8 cellular contexts compared by ENCODE assay signal in the genomic region with DNA sequence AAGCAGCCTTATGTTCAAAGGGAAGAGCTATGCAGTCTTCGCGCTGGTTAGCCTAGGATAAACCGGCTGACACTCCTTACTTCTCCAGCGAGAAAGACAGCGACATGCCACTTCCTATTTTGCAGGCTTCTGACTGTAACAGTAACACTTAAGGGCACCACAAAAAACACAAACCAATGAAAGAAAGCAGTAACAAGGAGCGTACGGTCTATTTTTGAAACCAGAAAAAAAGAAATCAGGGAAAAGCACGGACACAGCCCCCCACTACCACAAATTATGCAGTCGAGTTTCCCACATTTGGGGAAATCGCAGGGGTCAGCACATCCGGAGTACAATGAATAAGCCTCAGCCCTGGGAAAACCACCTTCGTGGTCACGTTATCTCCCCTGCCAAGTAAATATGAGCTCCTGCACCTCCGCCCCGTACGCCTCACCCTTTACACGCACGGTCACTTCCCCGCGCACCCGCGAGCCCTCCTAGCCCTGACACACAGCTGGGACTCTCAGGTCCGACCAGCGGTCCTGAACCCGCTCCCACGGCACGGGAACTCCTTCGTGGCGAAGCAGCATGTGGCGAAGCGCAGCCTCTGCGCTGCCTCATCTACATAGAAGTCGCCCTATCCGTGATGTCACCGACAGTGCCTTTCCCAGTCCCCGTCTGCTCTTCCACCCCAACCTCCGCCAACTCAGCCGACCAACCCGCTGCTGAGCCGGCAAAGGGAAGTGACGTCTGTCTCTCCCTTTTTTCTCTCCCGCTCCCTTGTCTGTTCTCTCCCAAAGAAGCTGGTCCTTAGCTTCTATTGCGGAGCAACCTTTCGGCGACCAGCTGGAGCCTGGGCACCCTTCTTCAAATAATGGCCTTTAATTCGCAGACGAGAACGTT. TPM values are rescaled to one million over a fixed set of nuclear protein-coding genes. Genes with fewer than 3 reads are reported as not detected.
A peak's percentile ranks its signal among the peaks of the same experiment; 100 is the strongest.
DNase-seq lines count a peak whose midpoint lies in the region; ATAC-seq, FAIRE-seq and TF ChIP-seq lines count a peak whose summit lies in the region.

No MANE protein-coding gene starts in this region.

- H3K9me2 ChIP-seq in neural cell (ENCODE audit: insufficient read depth, low read length), result no peaks in the 10 kb centered on the region

- peaks cover 3% of the 10 kb centered on the region for H3F3A ChIP-seq in neural cell (ENCODE audit: insufficient read depth, low read length, poor library complexity, severe bottlenecking)

- peaks cover 4 to 20% (median 14%) of the 10 kb centered on the region in 5 donors for H3K4me1 ChIP-seq in subcutaneous abdominal adipose tissue (ENCODE audit: control insufficient read depth in 5 of 5, insufficient read depth in 5 of 5, low read length in 5 of 5)

- peak; percentile 35 for TF ChIP-seq RAD21 in neural cell (conservative IDR thresholded peaks at IDR 0.05)

- H3K4me3 ChIP-seq in fibroblast of villous mesenchyme (ENCODE audit: low read depth, low read length), result peak overlapping the region; percentile 58
- peak overlapping the region; percentile 64 for H3K4me3 ChIP-seq in neural cell (ENCODE audit: low read length)
- peak overlapping the region; percentile 53 to 73 (median 61) for H3K4me3 ChIP-seq in subcutaneous abdominal adipose tissue (ENCODE audit: low read depth in 1 of 5, low read length in 5 of 5)

- peak overlapping the region; percentile 72 for H2AFZ ChIP-seq in neural cell (ENCODE audit: low read depth, low read length)

- no peak for FAIRE-seq in RCC 7860 (lab: Jason Lieb, UNC)

- no peaks in the 10 kb centered on the region for H3K79me2 ChIP-seq in neural cell (replicated peaks; ENCODE audit: insufficient read depth, low read length)

- DNase-seq in RCC 7860 (ENCODE audit: low spot score) (peak; percentile 96), activated gamma-delta T cell treated with Interleukin-2 at 50 U/mL for 16 hours (peak; percentile 58), fibroblast of villous mesenchyme (ENCODE audit: low read depth) (peak; percentile 93)

- TF ChIP-seq CTCF in 22Rv1 (IDR thresholded peaks at IDR 0.05) (no peak), fibroblast of villous mesenchyme (IDR thresholded peaks at IDR 0.05; ENCODE audit: insufficient read depth, low read depth, low read length) (no peak), neural cell (IDR thresholded peaks at IDR 0.05; ENCODE audit: poor library complexity, severe bottlenecking) (no peak)

- H3K36me3 ChIP-seq in neural cell (ENCODE audit: insufficient read depth, low read length) (no peaks in the 10 kb centered on the region), subcutaneous abdominal adipose tissue (ENCODE audit: control insufficient read depth in 5 of 5, insufficient read depth in 5 of 5, low read length in 5 of 5) (no peaks in the 10 kb centered on the region)

- H3K9me3 ChIP-seq in neural cell (ENCODE audit: low read length) (no peaks in the 10 kb centered on the region), subcutaneous abdominal adipose tissue (ENCODE audit: control insufficient read depth in 5 of 5, low read length in 5 of 5) (no peaks in the 10 kb centered on the region)

- peak overlapping the region; percentile 100 for H3K27ac ChIP-seq in 22Rv1
- H3K27ac ChIP-seq in neural cell (ENCODE audit: low read length), result peak overlapping the region; percentile 92
- peak overlapping the region; percentile 65 for H3K27ac ChIP-seq in subcutaneous abdominal adipose tissue (ENCODE audit: low read depth, low read length)

- no peaks in the 10 kb centered on the region for H4K20me1 ChIP-seq in neural cell (ENCODE audit: insufficient read depth)

- ATAC-seq in GM18870 (IDR thresholded peaks at IDR 0.05; ENCODE audit: unreplicated experiment), result peak; percentile 64
- peak; percentile 67 for ATAC-seq in HG03442 (IDR thresholded peaks at IDR 0.05; ENCODE audit: unreplicated experiment)

- no peaks in the 10 kb centered on the region for H3K27me3 ChIP-seq in neural cell (ENCODE audit: insufficient read depth, low read depth, low read length)
- no peaks in the 10 kb centered on the region for H3K27me3 ChIP-seq in subcutaneous abdominal adipose tissue (ENCODE audit: control insufficient read depth in 5 of 5, insufficient read depth in 4 of 5, low read length in 5 of 5)

- TF ChIP-seq EP300 in neural cell (conservative IDR thresholded peaks at IDR 0.05; ENCODE audit: poor library complexity, severe bottlenecking), result peak; percentile 88

- H3K4me2 ChIP-seq in neural cell (ENCODE audit: low read length), result peak overlapping the region; percentile 89

- H3K9ac ChIP-seq in neural cell (ENCODE audit: low read length) (peak overlapping the region; percentile 76), subcutaneous abdominal adipose tissue (ENCODE audit: low read length in 5 of 5) (peak overlapping the region; percentile 33 to 68 (median 43))

TF ChIP-seq in neural cell, 6 proteins besides CTCF, POLR2A, EP300 and RAD21:
- TF ChIP-seq TAF1 (IDR thresholded peaks at IDR 0.05; ENCODE audit: low read depth) (peak; percentile 95), SMC3 (conservative IDR thresholded peaks at IDR 0.05; ENCODE audit: poor library complexity) (peak; percentile 32), POLR2AphosphoS5 (IDR thresholded peaks at IDR 0.05) (peak; percentile 90), EZH2 (IDR thresholded peaks at IDR 0.05; ENCODE audit: borderline replicate concordance, insufficient read depth, low read length, poor library complexity, severe bottlenecking) (no peak), MXI1 (conservative IDR thresholded peaks at IDR 0.05; ENCODE audit: poor library complexity, severe bottlenecking) (peak; percentile 86)
- TF ChIP-seq, protein P1, sequence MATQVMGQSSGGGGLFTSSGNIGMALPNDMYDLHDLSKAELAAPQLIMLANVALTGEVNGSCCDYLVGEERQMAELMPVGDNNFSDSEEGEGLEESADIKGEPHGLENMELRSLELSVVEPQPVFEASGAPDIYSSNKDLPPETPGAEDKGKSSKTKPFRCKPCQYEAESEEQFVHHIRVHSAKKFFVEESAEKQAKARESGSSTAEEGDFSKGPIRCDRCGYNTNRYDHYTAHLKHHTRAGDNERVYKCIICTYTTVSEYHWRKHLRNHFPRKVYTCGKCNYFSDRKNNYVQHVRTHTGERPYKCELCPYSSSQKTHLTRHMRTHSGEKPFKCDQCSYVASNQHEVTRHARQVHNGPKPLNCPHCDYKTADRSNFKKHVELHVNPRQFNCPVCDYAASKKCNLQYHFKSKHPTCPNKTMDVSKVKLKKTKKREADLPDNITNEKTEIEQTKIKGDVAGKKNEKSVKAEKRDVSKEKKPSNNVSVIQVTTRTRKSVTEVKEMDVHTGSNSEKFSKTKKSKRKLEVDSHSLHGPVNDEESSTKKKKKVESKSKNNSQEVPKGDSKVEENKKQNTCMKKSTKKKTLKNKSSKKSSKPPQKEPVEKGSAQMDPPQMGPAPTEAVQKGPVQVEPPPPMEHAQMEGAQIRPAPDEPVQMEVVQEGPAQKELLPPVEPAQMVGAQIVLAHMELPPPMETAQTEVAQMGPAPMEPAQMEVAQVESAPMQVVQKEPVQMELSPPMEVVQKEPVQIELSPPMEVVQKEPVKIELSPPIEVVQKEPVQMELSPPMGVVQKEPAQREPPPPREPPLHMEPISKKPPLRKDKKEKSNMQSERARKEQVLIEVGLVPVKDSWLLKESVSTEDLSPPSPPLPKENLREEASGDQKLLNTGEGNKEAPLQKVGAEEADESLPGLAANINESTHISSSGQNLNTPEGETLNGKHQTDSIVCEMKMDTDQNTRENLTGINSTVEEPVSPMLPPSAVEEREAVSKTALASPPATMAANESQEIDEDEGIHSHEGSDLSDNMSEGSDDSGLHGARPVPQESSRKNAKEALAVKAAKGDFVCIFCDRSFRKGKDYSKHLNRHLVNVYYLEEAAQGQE (IDR thresholded peaks at IDR 0.05; ENCODE audit: borderline replicate concordance), result peak; percentile 89

RNA-seq across cellular contexts. Expression of gene PPIAL4F, which starts 40.9 kb away (rescaled TPM):
- total RNA-seq in fibroblast of villous mesenchyme, result not detected in 2 replicates
- polyA plus RNA-seq in neural cell, result not detected in 2 replicates
- not detected in 2 replicates for polyA minus RNA-seq in neural cell

Comparison
In these comparisons a context has a peak if more than half of its experiments do, and no peak if none do; other contexts are left out.
1. Peak in every context shown above with its lines: DNase-seq, ATAC-seq, H3K4me3 ChIP-seq and H3K27ac ChIP-seq.